ENCODE assay signal across 7 cellular contexts in the genomic region with DNA sequence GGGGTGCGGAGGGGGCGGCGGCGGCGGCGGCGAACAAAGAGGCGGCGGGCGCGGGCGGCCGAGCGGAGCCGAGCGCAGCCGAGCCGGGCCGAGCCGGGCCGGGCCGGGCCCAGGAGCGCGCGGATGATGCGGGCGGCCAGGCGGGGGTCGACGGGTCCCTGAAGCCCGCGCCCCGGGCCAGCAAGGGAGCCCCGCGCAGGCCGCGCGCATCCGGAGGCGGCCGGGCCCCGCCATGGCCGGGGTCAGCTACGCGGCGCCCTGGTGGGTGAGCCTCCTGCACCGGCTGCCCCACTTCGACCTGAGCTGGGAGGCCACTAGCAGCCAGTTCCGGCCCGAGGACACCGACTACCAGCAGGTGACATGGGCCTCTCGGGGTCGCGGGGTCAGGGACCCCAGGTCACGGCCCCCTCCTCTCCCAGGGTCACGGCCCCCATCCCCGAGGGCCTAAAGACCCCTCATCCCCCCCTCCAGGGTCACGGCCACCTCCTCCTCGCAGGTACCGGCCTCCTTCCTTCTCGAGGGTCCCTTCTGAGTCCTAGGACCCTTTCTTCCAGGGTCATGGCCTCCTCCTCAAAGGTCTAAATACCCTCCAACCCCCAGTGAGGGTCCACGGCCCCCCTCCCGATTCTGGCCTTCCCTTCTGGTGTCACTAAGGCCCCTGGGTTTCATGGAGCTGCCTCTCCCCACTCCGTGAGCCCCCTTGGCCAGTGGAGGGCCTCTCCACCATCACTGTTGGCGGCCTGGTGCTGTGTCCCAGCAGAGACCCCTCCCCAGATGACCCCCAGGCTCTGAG. TPM values are rescaled to one million over a fixed set of nuclear protein-coding genes. Genes with fewer than 3 reads are reported as not detected.
DNase-seq lines count a peak whose midpoint lies in the region; ATAC-seq and TF ChIP-seq lines count a peak whose summit lies in the region.

Gene TTYH3 (plus strand): TSS at position 63 of the 793 bp plus-strand sequence. CDS start 170 bp downstream, at position 233.

- H3K36me3 ChIP-seq in Peyer's patch: no peaks in the 10 kb centered on the region
- H3K36me3 ChIP-seq in endodermal cell (ENCODE audit: control insufficient read depth, insufficient read depth, low read length): peaks cover 19% of the 10 kb centered on the region
- peaks cover 0 to 5% (median 0%) of the 10 kb centered on the region in 3 experiments for H3K36me3 ChIP-seq in naive thymus-derived CD4-positive, alpha-beta T cell (ENCODE audit: control insufficient read depth in 2 of 3, insufficient read depth in 3 of 3, low read length in 3 of 3)

- no peak for TF ChIP-seq CTCF in Peyer's patch (IDR thresholded peaks at IDR 0.05)
- no peak for TF ChIP-seq CTCF in endodermal cell (conservative IDR thresholded peaks at IDR 0.05)

- POLR2A ChIA-PET in naive thymus-derived CD4-positive, alpha-beta T cell (lab: Charles Lee): interaction anchor here (1.1 to 1.9 kb wide), 2 partner anchors 121 to 124 kb away, joined by 3 to 8 read pairs; no protein-coding TSS in a partner anchor

- CTCF ChIA-PET in naive thymus-derived CD4-positive, alpha-beta T cell (lab: Charles Lee): interaction anchor here (0.6 kb wide), 1 partner anchor 11 kb away, joined by 5 read pairs; no protein-coding TSS in a partner anchor

- ATAC-seq in GM18909 (IDR thresholded peaks at IDR 0.05; ENCODE audit: poor library complexity, unreplicated experiment) (peak; percentile 42), HG02763 (IDR thresholded peaks at IDR 0.05; ENCODE audit: unreplicated experiment) (peak; percentile 34)
- no peak for ATAC-seq in naive thymus-derived CD4-positive, alpha-beta T cell

- intact Hi-C loops in naive thymus-derived CD4-positive, alpha-beta T cell (cut with micrococcal nuclease): loop anchor here (1.0 to 5.0 kb wide), 13 partner anchors 73 to 1100 kb away; partner anchors contain the start of genes BRAT1 (in 2 of the 2), SNX8 (in 2 of the 2), CHST12 (in 1 of the 2) and EIF3B (in 1 of the 2)

- 0% methylated on average over 20 to 65 of the region's 65 CpGs for WGBS in endodermal cell (ENCODE audit: insufficient coverage in 1 of 2, insufficient read length in 1 of 2), 2 experiments

- H3K4me3 ChIP-seq in Peyer's patch: peak within 1 kb of the TSS; percentile 65 to 98 (median 88)
- H3K4me3 ChIP-seq in endodermal cell (ENCODE audit: low read length): peak within 1 kb of the TSS; percentile 94
- H3K4me3 ChIP-seq in naive thymus-derived CD4-positive, alpha-beta T cell (ENCODE audit: low read length): peak within 1 kb of the TSS; percentile 58

- H3K9me3 Mint-ChIP-seq in endodermal cell: no peaks in the 10 kb centered on the region
- no peaks in the 10 kb centered on the region for H3K9me3 Mint-ChIP-seq in naive thymus-derived CD4-positive, alpha-beta T cell

- peak within 1 kb of the TSS; percentile 87 for H3K27ac Mint-ChIP-seq in endodermal cell
- H3K27ac Mint-ChIP-seq in naive thymus-derived CD4-positive, alpha-beta T cell: peak within 1 kb of the TSS in 8 of 9 donors; percentile 64 to 87 (median 76)

- H3K36me3 Mint-ChIP-seq in endodermal cell (ENCODE audit: low read depth): peaks cover 7% of the 10 kb centered on the region
- no peaks in the 10 kb centered on the region for H3K36me3 Mint-ChIP-seq in naive thymus-derived CD4-positive, alpha-beta T cell

- DNase-seq in Peyer's patch: peak in 1 of 3 donors; percentile 64
- DNase-seq in endodermal cell: peak; percentile 79
- DNase-seq in naive thymus-derived CD4-positive, alpha-beta T cell: peak in 3 of 9 donors; percentile 4 to 20 (median 8)
- DNase-seq in NCI-H2081 treated with DMSO at 0.1 percent for 48 hours (lab: John Stamatoyannopoulos, UW): no peak
- no peak for DNase-seq in activated CD4-positive, alpha-beta T cell treated with anti-CD3 and anti-CD28 coated beads, Interleukin-2, amount 50 U/mL, for 4 hours

- H3K4me1 ChIP-seq in Peyer's patch: peaks cover 11 to 57% (median 21%) of the 10 kb centered on the region in 4 donors
- H3K4me1 ChIP-seq in endodermal cell (ENCODE audit: control insufficient read depth, insufficient read depth, low read length): peaks cover 3% of the 10 kb centered on the region
- H3K4me1 ChIP-seq in naive thymus-derived CD4-positive, alpha-beta T cell (ENCODE audit: control insufficient read depth in 2 of 2, insufficient read depth in 2 of 2, low read length in 2 of 2): peaks cover 3 to 16% of the 10 kb centered on the region in 2 donors

- peaks cover 9% of the 10 kb centered on the region for H3K4me1 Mint-ChIP-seq in endodermal cell
- H3K4me1 Mint-ChIP-seq in naive thymus-derived CD4-positive, alpha-beta T cell: peaks cover 0 to 19% (median 15%) of the 10 kb centered on the region in 7 donors

- H3K27ac ChIP-seq in Peyer's patch: peak within 1 kb of the TSS; percentile 79 to 93 (median 86)
- peak within 1 kb of the TSS; percentile 96 for H3K27ac ChIP-seq in endodermal cell (ENCODE audit: low read depth, low read length)
- H3K27ac ChIP-seq in naive thymus-derived CD4-positive, alpha-beta T cell (ENCODE audit: low read depth, low read length): peak within 1 kb of the TSS; percentile 79

- peak within 1 kb of the TSS; percentile 91 for H3K4me3 Mint-ChIP-seq in endodermal cell
- H3K4me3 Mint-ChIP-seq in naive thymus-derived CD4-positive, alpha-beta T cell: peak within 1 kb of the TSS; percentile 83 to 96 (median 89)

- no peaks in the 10 kb centered on the region for H3K9me3 ChIP-seq in Peyer's patch
- no peaks in the 10 kb centered on the region for H3K9me3 ChIP-seq in endodermal cell (ENCODE audit: control insufficient read depth, low read length)
- H3K9me3 ChIP-seq in naive thymus-derived CD4-positive, alpha-beta T cell (ENCODE audit: control insufficient read depth in 2 of 3, low read length in 3 of 3): no peaks in the 10 kb centered on the region

- TF ChIP-seq POLR2A in Peyer's patch (IDR thresholded peaks at IDR 0.05): peak in 1 of 2 donors; percentile 43

- no peaks in the 10 kb centered on the region for H3K27me3 Mint-ChIP-seq in endodermal cell (ENCODE audit: insufficient read depth)
- H3K27me3 Mint-ChIP-seq in naive thymus-derived CD4-positive, alpha-beta T cell: peaks cover 0 to 4% (median 0%) of the 10 kb centered on the region in 5 donors

- H3K27me3 ChIP-seq in Peyer's patch (no peaks in the 10 kb centered on the region), endodermal cell (ENCODE audit: control insufficient read depth, insufficient read depth, low read length, poor library complexity, severe bottlenecking) (no peaks in the 10 kb centered on the region)
- H3K27me3 ChIP-seq in naive thymus-derived CD4-positive, alpha-beta T cell (ENCODE audit: control insufficient read depth in 2 of 2, insufficient read depth in 2 of 2, low read length in 2 of 2): no peaks in the 10 kb centered on the region

- peak within 1 kb of the TSS; percentile 91 for H3K9ac ChIP-seq in endodermal cell (ENCODE audit: extremely low read depth, low read length, poor library complexity, severe bottlenecking)

RNA-seq across cellular contexts. Expression of gene TTYH3, which starts in this region (rescaled TPM):
- total RNA-seq in Peyer's patch (10 to 100 TPM; 61.8 to 99.9 (median 83.4) TPM), endodermal cell (100 to 1,000 TPM; 145 to 152 TPM)
- polyA plus RNA-seq in endodermal cell (2013, experiment 1 of 2): 164 TPM
- 151 TPM for polyA plus RNA-seq in endodermal cell (2013, experiment 2 of 2)
- 100 to 1,000 TPM in 1 of 5 experiments, 10 to 100 TPM in 4; 15.9 to 115 (median 23.5) TPM for total RNA-seq in naive thymus-derived CD4-positive, alpha-beta T cell
- polyA plus RNA-seq in naive thymus-derived CD4-positive, alpha-beta T cell: 1 to 10 TPM in 1 of 2 donors, under 1 TPM in 1; 0.53 to 1.6 TPM
